8 cellular contexts compared by ENCODE assay signal in the genomic region with DNA sequence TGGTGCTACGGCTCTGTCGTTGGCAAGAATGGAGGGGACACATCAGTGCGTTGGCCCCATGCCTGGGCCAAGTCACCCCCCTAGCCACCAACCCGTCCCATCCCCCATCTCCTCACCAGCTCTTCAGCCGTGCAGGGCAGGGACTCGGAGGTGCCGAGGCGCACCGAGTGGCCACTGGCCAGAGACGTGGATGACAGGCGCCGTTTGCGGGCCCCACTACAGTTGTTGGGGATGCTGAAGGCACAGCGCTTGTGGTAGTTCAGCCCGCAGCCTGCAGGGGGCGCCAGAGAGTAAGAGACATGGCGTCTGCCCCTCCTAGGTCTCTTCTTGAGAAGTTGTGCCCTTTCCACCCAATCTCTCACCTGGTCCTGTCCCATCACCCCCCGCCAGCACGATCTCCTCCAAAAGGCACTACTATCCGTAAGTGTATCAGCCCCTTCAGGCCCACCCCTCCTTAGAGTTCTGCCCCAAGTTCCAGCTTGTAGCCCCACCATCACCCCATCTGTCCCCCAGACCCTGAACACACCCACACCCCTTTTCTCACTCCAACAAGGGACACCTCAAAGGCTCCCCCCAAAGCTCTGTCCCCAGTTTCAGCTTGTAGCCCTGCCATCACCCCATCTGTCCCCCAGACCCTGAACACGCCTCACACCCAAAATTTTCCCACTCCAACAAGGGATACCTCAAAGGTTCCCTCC. TPM values are rescaled to one million over a fixed set of nuclear protein-coding genes. Genes with fewer than 3 reads are reported as not detected.
DNase-seq lines count a peak whose midpoint lies in the region; ATAC-seq lines count a peak whose summit lies in the region.

No MANE protein-coding gene starts in this region.

- no peak for ATAC-seq in HG02970 (IDR thresholded peaks at IDR 0.05; ENCODE audit: low FRiP score, unreplicated experiment)

- DNase-seq in EL: peak; percentile 55
- peak; percentile 25 for DNase-seq in LoVo (ENCODE audit: low spot score)
- peak; percentile 89 to 91 for DNase-seq in activated CD4-positive, alpha-beta T cell treated with anti-CD3 and anti-CD28 coated beads for 24 hours (ENCODE audit: low read depth in 2 of 2)
- DNase-seq in central memory CD4-positive, alpha-beta T cell: peak; percentile 72
- DNase-seq in lung microvascular endothelial cell (ENCODE audit: low read depth in 2 of 2): peak; percentile 58 to 64
- DNase-seq in stimulated activated CD8-positive, alpha-beta memory T cell treated with anti-CD3 and anti-CD28 coated beads, Interleukin-2, amount 100 ng/mL, for 1 hour (ENCODE audit: low read depth in 2 of 2): peak; percentile 79 to 83
- no peak for DNase-seq in NCI-H187 treated with DMSO at 0.1 percent for 48 hours (lab: John Stamatoyannopoulos, UW)

RNA-seq across cellular contexts. Expression of a gene that starts 12.4 kb away (rescaled TPM):
- total RNA-seq in lung microvascular endothelial cell: 28.1 and 30.6 TPM in 2 replicates

RNA-seq across cellular contexts. Expression of a gene that starts 41.3 kb away (rescaled TPM):
- total RNA-seq in lung microvascular endothelial cell: 8.9 and 13.9 TPM in 2 replicates

RNA-seq across cellular contexts. Expression of a gene that starts 41.7 kb away (rescaled TPM):
- total RNA-seq in lung microvascular endothelial cell: 67.6 and 84.3 TPM in 2 replicates

RNA-seq across cellular contexts. Expression of a gene that starts 43.5 kb away (rescaled TPM):
- 0.20 and 0.22 TPM in 2 replicates for total RNA-seq in lung microvascular endothelial cell
